14 cellular contexts compared by ENCODE assay signal in genomic region chr2:149747456-149747855, GRCh38.
"Had no signal": no experiment of that assay in that cellular context is flagged by ENCODE, and none has a peak within 500 bp of the region (broad histone marks: within the 10 kb centered on the region; RNA-seq: fewer than 3 reads in every experiment).

No MANE protein-coding gene starts in this region.

- H2AFZ ChIP-seq: parathyroid adenoma had no signal

- H3K4me1 ChIP-seq: parathyroid adenoma, uterus had no signal

- H3K9me3 ChIP-seq: tibial artery, uterus had no signal

- H3K27me3 ChIP-seq: tibial artery, uterus had no signal

- H3K79me2 ChIP-seq: parathyroid adenoma had no signal

- H3K9ac ChIP-seq: parathyroid adenoma had no signal

- H3K27ac ChIP-seq: parathyroid adenoma, tibial artery, uterus had no signal

- H3K36me3 ChIP-seq: tibial artery, uterus had no signal

- H3K4me3 ChIP-seq: tibial artery, uterus had no signal

- DNase-seq: activated CD4-positive, alpha-beta memory T cell treated with anti-CD3 and anti-CD28 coated beads, Interleukin-2, amount 10 ng/mL, durations not matched to agents 7 days and 5 days; activated CD4-positive, alpha-beta T cell treated with anti-CD3 and anti-CD28 coated beads for 4 hours; activated naive CD4-positive, alpha-beta T cell treated with anti-CD3 and anti-CD28 coated beads, Interleukin-2, amount 10 ng/mL, durations not matched to agents 7 days and 5 days; activated T-cell treated with anti-CD3 and anti-CD28 coated beads, Interleukin-2, amount 50 U/mL, for 24 hours; cerebellar nuclear complex; effector memory CD8-positive, alpha-beta T cell; naive B cell; retina; stimulated activated CD4-positive, alpha-beta T cell treated with anti-CD3 and anti-CD28 coated beads, Interleukin-4, amount 100 ng/mL, for 24 hours; stimulated activated naive CD4-positive, alpha-beta T cell; T-helper 17 cell; tibial artery; uterus had no signal
